In genomic region chr5:94125107-94125506, GRCh38 we compare ENCODE assay signal across 5 cellular contexts.
"Had no signal": no experiment of that assay in that cellular context is flagged by ENCODE, and none has a peak within 500 bp of the region (broad histone marks: within the 10 kb centered on the region; RNA-seq: fewer than 3 reads in every experiment).

No MANE protein-coding gene starts in this region.

- DNase-seq: IMR-90, KBM-7, KG1 had no signal

- H3K4me3 ChIP-seq: K562 had no signal

- H3K27ac ChIP-seq: HL-60 had no signal
